2 cellular contexts compared by ENCODE assay signal in the genomic region with DNA sequence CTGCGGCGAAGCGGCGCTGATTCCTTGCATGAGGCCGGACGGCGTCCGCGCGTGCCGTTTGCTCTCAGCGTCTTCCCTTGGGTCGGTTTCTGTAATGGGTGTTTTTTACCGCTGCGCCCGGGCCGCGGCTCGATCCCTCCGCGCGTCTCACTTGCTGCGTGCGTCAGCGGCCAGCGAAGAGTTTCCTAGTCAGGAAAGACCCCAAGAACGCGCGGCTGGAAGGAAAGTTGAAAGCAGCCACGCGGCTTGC.
TF ChIP-seq lines count a peak whose summit lies in the region.

No MANE protein-coding gene starts in this region.

TF ChIP-seq in SK-N-SH treated with all-trans-retinoic acid at 6 μM for 48 hours, 23 proteins besides CTCF, POLR2A, EP300 and RAD21 (continued from another document):
- TF ChIP-seq, protein P1, sequence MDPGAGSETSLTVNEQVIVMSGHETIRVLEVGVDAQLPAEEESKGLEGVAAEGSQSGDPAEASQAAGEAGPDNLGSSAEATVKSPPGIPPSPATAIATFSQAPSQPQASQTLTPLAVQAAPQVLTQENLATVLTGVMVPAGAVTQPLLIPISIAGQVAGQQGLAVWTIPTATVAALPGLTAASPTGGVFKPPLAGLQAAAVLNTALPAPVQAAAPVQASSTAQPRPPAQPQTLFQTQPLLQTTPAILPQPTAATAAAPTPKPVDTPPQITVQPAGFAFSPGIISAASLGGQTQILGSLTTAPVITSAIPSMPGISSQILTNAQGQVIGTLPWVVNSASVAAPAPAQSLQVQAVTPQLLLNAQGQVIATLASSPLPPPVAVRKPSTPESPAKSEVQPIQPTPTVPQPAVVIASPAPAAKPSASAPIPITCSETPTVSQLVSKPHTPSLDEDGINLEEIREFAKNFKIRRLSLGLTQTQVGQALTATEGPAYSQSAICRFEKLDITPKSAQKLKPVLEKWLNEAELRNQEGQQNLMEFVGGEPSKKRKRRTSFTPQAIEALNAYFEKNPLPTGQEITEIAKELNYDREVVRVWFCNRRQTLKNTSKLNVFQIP (CRISPR knock-in tag; IDR thresholded peaks at IDR 0.05; ENCODE audit: borderline replicate concordance, low read depth), result no peak
- no peak for TF ChIP-seq ZNF565 (CRISPR knock-in tag; conservative IDR thresholded peaks at IDR 0.05; ENCODE audit: low read depth)
- TF ChIP-seq GLIS3 (CRISPR knock-in tag; IDR thresholded peaks at IDR 0.05), result no peak

TF ChIP-seq in HepG2, 621 proteins besides CTCF, POLR2A, EP300 and RAD21 (continued from another document and continues in another):
- TF ChIP-seq, protein P2, sequence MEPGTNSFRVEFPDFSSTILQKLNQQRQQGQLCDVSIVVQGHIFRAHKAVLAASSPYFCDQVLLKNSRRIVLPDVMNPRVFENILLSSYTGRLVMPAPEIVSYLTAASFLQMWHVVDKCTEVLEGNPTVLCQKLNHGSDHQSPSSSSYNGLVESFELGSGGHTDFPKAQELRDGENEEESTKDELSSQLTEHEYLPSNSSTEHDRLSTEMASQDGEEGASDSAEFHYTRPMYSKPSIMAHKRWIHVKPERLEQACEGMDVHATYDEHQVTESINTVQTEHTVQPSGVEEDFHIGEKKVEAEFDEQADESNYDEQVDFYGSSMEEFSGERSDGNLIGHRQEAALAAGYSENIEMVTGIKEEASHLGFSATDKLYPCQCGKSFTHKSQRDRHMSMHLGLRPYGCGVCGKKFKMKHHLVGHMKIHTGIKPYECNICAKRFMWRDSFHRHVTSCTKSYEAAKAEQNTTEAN (CRISPR knock-in tag; conservative IDR thresholded peaks at IDR 0.05), result no peak
- TF ChIP-seq HDAC1 (CRISPR knock-in tag; IDR thresholded peaks at IDR 0.05), result peak; percentile 26; the same call in 1 of the 2 replicates
- TF ChIP-seq NR2F1 (CRISPR knock-in tag; IDR thresholded peaks at IDR 0.05), result no peak
- TF ChIP-seq ZNF430 (CRISPR knock-in tag; IDR thresholded peaks at IDR 0.05), result no peak
- TF ChIP-seq RBM22 (optimal IDR thresholded peaks at IDR 0.05; ENCODE audit: low read length), result peak; percentile 12
- TF ChIP-seq, protein P3, sequence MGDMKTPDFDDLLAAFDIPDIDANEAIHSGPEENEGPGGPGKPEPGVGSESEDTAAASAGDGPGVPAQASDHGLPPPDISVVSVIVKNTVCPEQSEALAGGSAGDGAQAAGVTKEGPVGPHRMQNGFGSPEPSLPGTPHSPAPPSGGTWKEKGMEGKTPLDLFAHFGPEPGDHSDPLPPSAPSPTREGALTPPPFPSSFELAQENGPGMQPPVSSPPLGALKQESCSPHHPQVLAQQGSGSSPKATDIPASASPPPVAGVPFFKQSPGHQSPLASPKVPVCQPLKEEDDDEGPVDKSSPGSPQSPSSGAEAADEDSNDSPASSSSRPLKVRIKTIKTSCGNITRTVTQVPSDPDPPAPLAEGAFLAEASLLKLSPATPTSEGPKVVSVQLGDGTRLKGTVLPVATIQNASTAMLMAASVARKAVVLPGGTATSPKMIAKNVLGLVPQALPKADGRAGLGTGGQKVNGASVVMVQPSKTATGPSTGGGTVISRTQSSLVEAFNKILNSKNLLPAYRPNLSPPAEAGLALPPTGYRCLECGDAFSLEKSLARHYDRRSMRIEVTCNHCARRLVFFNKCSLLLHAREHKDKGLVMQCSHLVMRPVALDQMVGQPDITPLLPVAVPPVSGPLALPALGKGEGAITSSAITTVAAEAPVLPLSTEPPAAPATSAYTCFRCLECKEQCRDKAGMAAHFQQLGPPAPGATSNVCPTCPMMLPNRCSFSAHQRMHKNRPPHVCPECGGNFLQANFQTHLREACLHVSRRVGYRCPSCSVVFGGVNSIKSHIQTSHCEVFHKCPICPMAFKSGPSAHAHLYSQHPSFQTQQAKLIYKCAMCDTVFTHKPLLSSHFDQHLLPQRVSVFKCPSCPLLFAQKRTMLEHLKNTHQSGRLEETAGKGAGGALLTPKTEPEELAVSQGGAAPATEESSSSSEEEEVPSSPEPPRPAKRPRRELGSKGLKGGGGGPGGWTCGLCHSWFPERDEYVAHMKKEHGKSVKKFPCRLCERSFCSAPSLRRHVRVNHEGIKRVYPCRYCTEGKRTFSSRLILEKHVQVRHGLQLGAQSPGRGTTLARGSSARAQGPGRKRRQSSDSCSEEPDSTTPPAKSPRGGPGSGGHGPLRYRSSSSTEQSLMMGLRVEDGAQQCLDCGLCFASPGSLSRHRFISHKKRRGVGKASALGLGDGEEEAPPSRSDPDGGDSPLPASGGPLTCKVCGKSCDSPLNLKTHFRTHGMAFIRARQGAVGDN (CRISPR knock-in tag; IDR thresholded peaks at IDR 0.05), result peak; percentile 3; the same call in 1 of the 2 replicates
- no peak for TF ChIP-seq TMF1 (CRISPR knock-in tag; IDR thresholded peaks at IDR 0.05; ENCODE audit: low read depth)
- TF ChIP-seq, protein P4, sequence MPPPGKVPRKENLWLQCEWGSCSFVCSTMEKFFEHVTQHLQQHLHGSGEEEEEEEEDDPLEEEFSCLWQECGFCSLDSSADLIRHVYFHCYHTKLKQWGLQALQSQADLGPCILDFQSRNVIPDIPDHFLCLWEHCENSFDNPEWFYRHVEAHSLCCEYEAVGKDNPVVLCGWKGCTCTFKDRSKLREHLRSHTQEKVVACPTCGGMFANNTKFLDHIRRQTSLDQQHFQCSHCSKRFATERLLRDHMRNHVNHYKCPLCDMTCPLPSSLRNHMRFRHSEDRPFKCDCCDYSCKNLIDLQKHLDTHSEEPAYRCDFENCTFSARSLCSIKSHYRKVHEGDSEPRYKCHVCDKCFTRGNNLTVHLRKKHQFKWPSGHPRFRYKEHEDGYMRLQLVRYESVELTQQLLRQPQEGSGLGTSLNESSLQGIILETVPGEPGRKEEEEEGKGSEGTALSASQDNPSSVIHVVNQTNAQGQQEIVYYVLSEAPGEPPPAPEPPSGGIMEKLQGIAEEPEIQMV (CRISPR knock-in tag; IDR thresholded peaks at IDR 0.05; ENCODE audit: low read depth), result no peak; the same call in 1 of the 2 replicates
- no peak for TF ChIP-seq TBP (CRISPR knock-in tag; IDR thresholded peaks at IDR 0.05)
- TF ChIP-seq, protein P5, sequence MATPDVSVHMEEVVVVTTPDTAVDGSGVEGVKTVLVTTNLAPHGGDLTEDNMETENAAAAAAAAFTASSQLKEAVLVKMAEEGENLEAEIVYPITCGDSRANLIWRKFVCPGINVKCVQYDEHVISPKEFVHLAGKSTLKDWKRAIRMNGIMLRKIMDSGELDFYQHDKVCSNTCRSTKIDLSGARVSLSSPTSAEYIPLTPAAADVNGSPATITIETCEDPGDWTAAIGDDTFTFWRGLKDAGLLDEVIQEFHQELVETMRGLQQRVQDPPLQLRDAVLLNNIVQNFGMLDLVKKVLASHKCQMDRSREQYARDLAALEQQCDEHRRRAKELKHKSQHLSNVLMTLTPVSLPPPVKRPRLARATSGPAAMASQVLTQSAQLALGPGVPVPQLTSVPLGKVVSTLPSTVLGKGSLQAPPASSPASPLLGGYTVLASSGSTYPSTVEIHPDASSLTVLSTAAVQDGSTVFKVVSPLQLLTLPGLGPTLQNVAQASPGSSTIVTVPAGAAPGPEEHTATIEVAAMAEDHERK (CRISPR knock-in tag; IDR thresholded peaks at IDR 0.05; ENCODE audit: low read depth), result no peak
- TF ChIP-seq POLR2G (IDR thresholded peaks at IDR 0.05; ENCODE audit: low read depth, low read length), result no peak
- TF ChIP-seq SKI (IDR thresholded peaks at IDR 0.05; ENCODE audit: partially characterized antibody), result no peak
- TF ChIP-seq, protein P6, sequence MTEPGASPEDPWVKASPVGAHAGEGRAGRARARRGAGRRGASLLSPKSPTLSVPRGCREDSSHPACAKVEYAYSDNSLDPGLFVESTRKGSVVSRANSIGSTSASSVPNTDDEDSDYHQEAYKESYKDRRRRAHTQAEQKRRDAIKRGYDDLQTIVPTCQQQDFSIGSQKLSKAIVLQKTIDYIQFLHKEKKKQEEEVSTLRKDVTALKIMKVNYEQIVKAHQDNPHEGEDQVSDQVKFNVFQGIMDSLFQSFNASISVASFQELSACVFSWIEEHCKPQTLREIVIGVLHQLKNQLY (CRISPR knock-in tag; IDR thresholded peaks at IDR 0.05), result no peak
- TF ChIP-seq ZFP62 (CRISPR knock-in tag; IDR thresholded peaks at IDR 0.05), result no peak
- TF ChIP-seq, protein P7, sequence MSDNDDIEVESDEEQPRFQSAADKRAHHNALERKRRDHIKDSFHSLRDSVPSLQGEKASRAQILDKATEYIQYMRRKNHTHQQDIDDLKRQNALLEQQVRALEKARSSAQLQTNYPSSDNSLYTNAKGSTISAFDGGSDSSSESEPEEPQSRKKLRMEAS (IDR thresholded peaks at IDR 0.05), result 0 out of 2 replicates have a peak, but pooled peaks have one; percentile 28
- TF ChIP-seq PRMT3 (CRISPR knock-in tag; IDR thresholded peaks at IDR 0.05; ENCODE audit: borderline replicate concordance, low read depth), result no peak
- no peak for TF ChIP-seq KAT2B (IDR thresholded peaks at IDR 0.05; ENCODE audit: borderline replicate concordance, low read depth, low read length)
- TF ChIP-seq, protein P8, sequence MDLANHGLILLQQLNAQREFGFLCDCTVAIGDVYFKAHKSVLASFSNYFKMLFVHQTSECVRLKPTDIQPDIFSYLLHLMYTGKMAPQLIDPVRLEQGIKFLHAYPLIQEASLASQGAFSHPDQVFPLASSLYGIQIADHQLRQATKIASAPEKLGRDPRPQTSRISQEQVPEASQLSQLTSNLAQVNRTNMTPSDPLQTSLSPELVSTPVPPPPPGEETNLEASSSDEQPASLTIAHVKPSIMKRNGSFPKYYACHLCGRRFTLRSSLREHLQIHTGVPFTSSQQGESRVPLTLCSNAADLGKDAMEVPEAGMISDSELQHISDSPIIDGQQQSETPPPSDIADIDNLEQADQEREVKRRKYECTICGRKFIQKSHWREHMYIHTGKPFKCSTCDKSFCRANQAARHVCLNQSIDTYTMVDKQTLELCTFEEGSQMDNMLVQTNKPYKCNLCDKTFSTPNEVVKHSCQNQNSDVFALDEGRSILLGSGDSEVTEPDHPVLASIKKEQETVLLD (CRISPR knock-in tag; IDR thresholded peaks at IDR 0.05; ENCODE audit: low read depth), result no peak
- TF ChIP-seq FOXP1 (IDR thresholded peaks at IDR 0.05), result no peak
- no peak for TF ChIP-seq FOXP1 (CRISPR knock-in tag; IDR thresholded peaks at IDR 0.05)
- TF ChIP-seq ZNF776 (CRISPR knock-in tag; IDR thresholded peaks at IDR 0.05), result no peak; the same call in 1 of the 2 replicates
- peak; percentile 13; the same call in 1 of the 2 replicates for TF ChIP-seq KDM2A (CRISPR knock-in tag; IDR thresholded peaks at IDR 0.05; ENCODE audit: borderline replicate concordance, low read depth)
- TF ChIP-seq JUND (CRISPR knock-in tag; IDR thresholded peaks at IDR 0.05), result no peak
- no peak for TF ChIP-seq MBD4 (IDR thresholded peaks at IDR 0.05; ENCODE audit: borderline replicate concordance, low read length)
- TF ChIP-seq, protein P9, sequence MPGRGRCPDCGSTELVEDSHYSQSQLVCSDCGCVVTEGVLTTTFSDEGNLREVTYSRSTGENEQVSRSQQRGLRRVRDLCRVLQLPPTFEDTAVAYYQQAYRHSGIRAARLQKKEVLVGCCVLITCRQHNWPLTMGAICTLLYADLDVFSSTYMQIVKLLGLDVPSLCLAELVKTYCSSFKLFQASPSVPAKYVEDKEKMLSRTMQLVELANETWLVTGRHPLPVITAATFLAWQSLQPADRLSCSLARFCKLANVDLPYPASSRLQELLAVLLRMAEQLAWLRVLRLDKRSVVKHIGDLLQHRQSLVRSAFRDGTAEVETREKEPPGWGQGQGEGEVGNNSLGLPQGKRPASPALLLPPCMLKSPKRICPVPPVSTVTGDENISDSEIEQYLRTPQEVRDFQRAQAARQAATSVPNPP (CRISPR knock-in tag; IDR thresholded peaks at IDR 0.05), result 0 out of 2 replicates have a peak, but pooled peaks have one; percentile 11
- TF ChIP-seq PHF8 (CRISPR knock-in tag; IDR thresholded peaks at IDR 0.05), result peak; percentile 69; the same call in 1 of the 2 replicates
- TF ChIP-seq ZFY (CRISPR knock-in tag; IDR thresholded peaks at IDR 0.05), result peak; percentile 39; the same call in 1 of the 2 replicates
- TF ChIP-seq, protein P10, sequence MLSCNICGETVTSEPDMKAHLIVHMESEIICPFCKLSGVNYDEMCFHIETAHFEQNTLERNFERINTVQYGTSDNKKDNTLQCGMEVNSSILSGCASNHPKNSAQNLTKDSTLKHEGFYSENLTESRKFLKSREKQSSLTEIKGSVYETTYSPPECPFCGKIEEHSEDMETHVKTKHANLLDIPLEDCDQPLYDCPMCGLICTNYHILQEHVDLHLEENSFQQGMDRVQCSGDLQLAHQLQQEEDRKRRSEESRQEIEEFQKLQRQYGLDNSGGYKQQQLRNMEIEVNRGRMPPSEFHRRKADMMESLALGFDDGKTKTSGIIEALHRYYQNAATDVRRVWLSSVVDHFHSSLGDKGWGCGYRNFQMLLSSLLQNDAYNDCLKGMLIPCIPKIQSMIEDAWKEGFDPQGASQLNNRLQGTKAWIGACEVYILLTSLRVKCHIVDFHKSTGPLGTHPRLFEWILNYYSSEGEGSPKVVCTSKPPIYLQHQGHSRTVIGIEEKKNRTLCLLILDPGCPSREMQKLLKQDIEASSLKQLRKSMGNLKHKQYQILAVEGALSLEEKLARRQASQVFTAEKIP (CRISPR knock-in tag; IDR thresholded peaks at IDR 0.05; ENCODE audit: borderline replicate concordance), result no peak
- no peak for TF ChIP-seq RAD51 (IDR thresholded peaks at IDR 0.05; ENCODE audit: borderline replicate concordance)
- TF ChIP-seq, protein P11, sequence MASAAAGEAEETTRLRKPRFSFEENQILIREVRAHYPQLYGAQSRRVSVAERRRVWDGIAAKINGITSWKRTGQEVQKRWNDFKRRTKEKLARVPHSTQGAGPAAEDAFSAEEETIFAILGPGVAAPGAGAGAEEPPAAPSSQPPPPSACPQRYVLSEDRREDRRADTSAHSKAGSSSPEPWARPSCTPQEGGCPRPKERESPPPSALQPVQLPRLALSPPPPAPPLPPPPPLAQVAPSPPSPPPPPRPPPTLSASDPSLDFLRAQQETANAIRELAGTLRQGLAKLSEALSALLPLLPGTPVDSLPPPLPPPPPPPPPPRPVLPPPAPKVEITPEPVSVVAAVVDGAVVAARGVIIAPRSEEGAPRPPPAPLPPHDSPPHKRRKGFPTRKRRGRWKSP (CRISPR knock-in tag; IDR thresholded peaks at IDR 0.05), result no peak; the same call in 1 of the 2 replicates
- TF ChIP-seq TARDBP (CRISPR knock-in tag; IDR thresholded peaks at IDR 0.05), result 0 out of 2 replicates have a peak, but pooled peaks have one; percentile 2
- TF ChIP-seq, protein P12, sequence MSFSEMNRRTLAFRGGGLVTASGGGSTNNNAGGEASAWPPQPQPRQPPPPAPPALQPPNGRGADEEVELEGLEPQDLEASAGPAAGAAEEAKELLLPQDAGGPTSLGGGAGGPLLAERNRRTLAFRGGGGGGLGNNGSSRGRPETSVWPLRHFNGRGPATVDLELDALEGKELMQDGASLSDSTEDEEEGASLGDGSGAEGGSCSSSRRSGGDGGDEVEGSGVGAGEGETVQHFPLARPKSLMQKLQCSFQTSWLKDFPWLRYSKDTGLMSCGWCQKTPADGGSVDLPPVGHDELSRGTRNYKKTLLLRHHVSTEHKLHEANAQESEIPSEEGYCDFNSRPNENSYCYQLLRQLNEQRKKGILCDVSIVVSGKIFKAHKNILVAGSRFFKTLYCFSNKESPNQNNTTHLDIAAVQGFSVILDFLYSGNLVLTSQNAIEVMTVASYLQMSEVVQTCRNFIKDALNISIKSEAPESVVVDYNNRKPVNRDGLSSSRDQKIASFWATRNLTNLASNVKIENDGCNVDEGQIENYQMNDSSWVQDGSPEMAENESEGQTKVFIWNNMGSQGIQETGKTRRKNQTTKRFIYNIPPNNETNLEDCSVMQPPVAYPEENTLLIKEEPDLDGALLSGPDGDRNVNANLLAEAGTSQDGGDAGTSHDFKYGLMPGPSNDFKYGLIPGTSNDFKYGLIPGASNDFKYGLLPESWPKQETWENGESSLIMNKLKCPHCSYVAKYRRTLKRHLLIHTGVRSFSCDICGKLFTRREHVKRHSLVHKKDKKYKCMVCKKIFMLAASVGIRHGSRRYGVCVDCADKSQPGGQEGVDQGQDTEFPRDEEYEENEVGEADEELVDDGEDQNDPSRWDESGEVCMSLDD (CRISPR knock-in tag; IDR thresholded peaks at IDR 0.05; ENCODE audit: borderline replicate concordance), result no peak
- TF ChIP-seq ZNF891 (CRISPR knock-in tag; IDR thresholded peaks at IDR 0.05), result no peak
